Comparison of ENCODE assay signal across 8 cellular contexts in genomic region chrX:120250522-120251271, GRCh38. TPM values are rescaled to one million over a fixed set of nuclear protein-coding genes. Genes with fewer than 3 reads are reported as not detected.
DNase-seq lines count a peak whose midpoint lies in the region; ATAC-seq and TF ChIP-seq lines count a peak whose summit lies in the region.

Gene ZBTB33, plus strand, starts transcription at chrX:120250812. Its CDS starts 2,604 bp downstream, at chrX:120253416.

- H3K27ac ChIP-seq in PC-3 (ENCODE audit: low read length), result peak within 1 kb of the TSS; percentile 65
- peak within 1 kb of the TSS; percentile 66 for H3K27ac ChIP-seq in epithelial cell of prostate

- DNase-seq in DMS53 (lab: John Stamatoyannopoulos, UW) (peak; percentile 98), PC-3 (peak; percentile 96), activated T-cell treated with anti-CD3 and anti-CD28 coated beads for 48 hours (ENCODE audit: low read depth) (peak; percentile 82), epithelial cell of prostate (ENCODE audit: low read depth, low spot score) (peak; percentile 50), mucosa of gallbladder (ENCODE audit: low spot score) (peak; percentile 92)
- DNase-seq in stimulated activated CD8-positive, alpha-beta memory T cell treated with anti-CD3 and anti-CD28 coated beads, Interleukin-4, amount 100 ng/mL, for 4 hours (ENCODE audit: low read depth in 2 of 2, low spot score in 1 of 2), result peak; percentile 56 to 69

- intact Hi-C loops in PC-3 (cut with micrococcal nuclease), result loop anchor here (5.0 kb wide), 2 partner anchors 57 to 202 kb away; no protein-coding TSS in a partner anchor

- H3K9me3 ChIP-seq in PC-3 (ENCODE audit: low read length), result no peaks in the 10 kb centered on the region

- CTCF ChIA-PET in PC-3 (lab: Charles Lee), result interaction anchor here (1.0 kb wide), 1 partner anchor 225 kb away, joined by 3 read pairs; no protein-coding TSS in a partner anchor

- no TSS peak for BruUV-seq in PC-3 (replicated peaks; lab: Mats Ljungman, UMichigan)

- peaks cover 42% of the 10 kb centered on the region for H3K79me2 ChIP-seq in PC-3 (ENCODE audit: low read length)

- H3K9me2 ChIP-seq in PC-3 (replicated peaks; ENCODE audit: low read length), result no peaks in the 10 kb centered on the region

- peak; percentile 17; the same call in 1 of the 2 replicates for TF ChIP-seq RAD21 in Ishikawa (IDR thresholded peaks at IDR 0.05; ENCODE audit: low read depth)

- H3K4me1 ChIP-seq in PC-3 (ENCODE audit: insufficient read depth, low read length), result peaks cover 8% of the 10 kb centered on the region

- H3K27me3 ChIP-seq in PC-3 (ENCODE audit: low read length), result no peaks in the 10 kb centered on the region

- TF ChIP-seq CTCF in PC-3 (conservative IDR thresholded peaks at IDR 0.05; ENCODE audit: low read depth, low read length), result peak; percentile 67

- peak within 1 kb of the TSS; percentile 88 for H2AFZ ChIP-seq in PC-3 (ENCODE audit: low read length)

- ATAC-seq in GM21576 (IDR thresholded peaks at IDR 0.05; ENCODE audit: unreplicated experiment) (peak; percentile 94), PC-3 (peak; percentile 98)

- H3K9ac ChIP-seq in PC-3 (ENCODE audit: low read length), result peak within 1 kb of the TSS; percentile 94

- H3K4me2 ChIP-seq in PC-3 (ENCODE audit: low read length), result peak within 1 kb of the TSS; percentile 84

- H4K20me1 ChIP-seq in PC-3 (ENCODE audit: low read length), result peaks cover 14% of the 10 kb centered on the region

- peak within 1 kb of the TSS; percentile 96 for H3K4me3 ChIP-seq in PC-3 (ENCODE audit: low read length)

- POLR2A ChIA-PET in PC-3 (lab: Charles Lee; ENCODE audit: unreplicated experiment), result interaction anchor here (0.8 kb wide), 1 partner anchor 207 kb away, joined by 5 read pairs; no protein-coding TSS in a partner anchor

- H3K36me3 ChIP-seq in PC-3 (ENCODE audit: low read depth, low read length), result peaks cover 18% of the 10 kb centered on the region

- TF ChIP-seq EP300 in Ishikawa (IDR thresholded peaks at IDR 0.05; ENCODE audit: borderline replicate concordance), result no peak

- no peaks in the 10 kb centered on the region for H3F3A ChIP-seq in PC-3 (ENCODE audit: low read length, unreplicated experiment)

TF ChIP-seq in Ishikawa, 13 proteins besides CTCF, POLR2A, EP300 and RAD21:
- TF ChIP-seq CREB1 (IDR thresholded peaks at IDR 0.05; ENCODE audit: low read depth) (no peak), MAX (IDR thresholded peaks at IDR 0.05) (peak; percentile 83), TCF12 (IDR thresholded peaks at IDR 0.05; ENCODE audit: low read depth) (no peak), EGR1 (IDR thresholded peaks at IDR 0.05) (peak; percentile 63), FOXM1 (IDR thresholded peaks at IDR 0.05; ENCODE audit: borderline replicate concordance, low read depth) (no peak), ZBTB7A (IDR thresholded peaks at IDR 0.05; ENCODE audit: low read depth) (no peak), TEAD4 (IDR thresholded peaks at IDR 0.05) (no peak), NFIC (IDR thresholded peaks at IDR 0.05) (no peak), YY1 (IDR thresholded peaks at IDR 0.05; ENCODE audit: low read depth) (no peak), REST (IDR thresholded peaks at IDR 0.05; ENCODE audit: low read depth) (no peak), TAF1 (IDR thresholded peaks at IDR 0.05; ENCODE audit: low read depth) (peak; percentile 31; the same call in 1 of the 2 replicates), USF1 (IDR thresholded peaks at IDR 0.05) (no peak), CEBPB (IDR thresholded peaks at IDR 0.05) (no peak)

RNA-seq across cellular contexts. Expression of gene ZBTB33, which starts in this region (rescaled TPM):
- total RNA-seq in PC-3 (2014; rRNA removed) (12.1 and 14.3 TPM in 2 replicates), mucosa of gallbladder (19.9 TPM)

Comparison
In these comparisons a context has a peak if more than half of its experiments do, and no peak if none do; other contexts are left out.
1. Peak in every context shown above with its lines: DNase-seq, ATAC-seq, H3K4me3 ChIP-seq and H3K27ac ChIP-seq.